Comparison of ENCODE assay signal across 21 cellular contexts in genomic region chr5:73274121-73274520, GRCh38.
"Had no signal": no experiment of that assay in that cellular context is flagged by ENCODE, and none has a peak within 500 bp of the region (broad histone marks: within the 10 kb centered on the region; RNA-seq: fewer than 3 reads in every experiment).

No MANE protein-coding gene starts in this region.

- ATAC-seq: foreskin keratinocyte; stimulated activated effector memory CD8-positive, alpha-beta T cell treated with anti-CD3 and anti-CD28 coated beads, Interleukin-12 subunit alpha, Interleukin-12 subunit beta, amount 100 ng/mL, for 72 hours had no signal

- H3K27me3 ChIP-seq: esophagus squamous epithelium, foreskin keratinocyte, right atrium auricular region had no signal

- H3K4me3 ChIP-seq: neural progenitor cell, prostate gland, right atrium auricular region, smooth muscle cell, upper lobe of right lung had no signal

- H3K4me3 Mint-ChIP-seq: activated naive CD4-positive, alpha-beta T cell treated with anti-CD3 and anti-CD28 coated beads, Interleukin-2, amount 10 ng/mL, durations not matched to agents 7 days and 5 days; dendritic cell treated with granulocyte-macrophage colony-stimulating factor and Interleukin-4, amounts not matched to agents 40 ng/mL and 50 ng/mL, for 4 days; naive B cell; neural progenitor cell; stimulated activated effector memory CD8-positive, alpha-beta T cell treated with anti-CD3 and anti-CD28 coated beads, Interleukin-12 subunit alpha, Interleukin-12 subunit beta, amount 100 ng/mL, for 72 hours had no signal

- H3K36me3 Mint-ChIP-seq: activated naive CD4-positive, alpha-beta T cell treated with anti-CD3 and anti-CD28 coated beads, Interleukin-2, amount 10 ng/mL, durations not matched to agents 7 days and 5 days; naive B cell; neural progenitor cell; stimulated activated effector memory CD8-positive, alpha-beta T cell treated with anti-CD3 and anti-CD28 coated beads, Interleukin-12 subunit alpha, Interleukin-12 subunit beta, amount 100 ng/mL, for 72 hours had no signal

- H3K27ac ChIP-seq: foreskin keratinocyte, neural progenitor cell, prostate gland, right atrium auricular region, upper lobe of right lung, VCaP had no signal

- H3K9me3 ChIP-seq: esophagus squamous epithelium, prostate gland, right atrium auricular region, upper lobe of right lung had no signal

- H3K27ac Mint-ChIP-seq: activated naive CD4-positive, alpha-beta T cell treated with anti-CD3 and anti-CD28 coated beads, Interleukin-2, amount 10 ng/mL, durations not matched to agents 7 days and 5 days; dendritic cell treated with granulocyte-macrophage colony-stimulating factor and Interleukin-4, amounts not matched to agents 40 ng/mL and 50 ng/mL, for 4 days; naive B cell; stimulated activated effector memory CD8-positive, alpha-beta T cell treated with anti-CD3 and anti-CD28 coated beads, Interleukin-12 subunit alpha, Interleukin-12 subunit beta, amount 100 ng/mL, for 72 hours had no signal

- DNase-seq: activated CD4-positive, alpha-beta T cell treated with anti-CD3 and anti-CD28 coated beads for 1 hour; activated CD8-positive, alpha-beta memory T cell treated with anti-CD3 and anti-CD28 coated beads for 24 hours; activated CD8-positive, alpha-beta memory T cell treated with anti-CD3 and anti-CD28 coated beads, Interleukin-2, amount 50 U/mL, for 48 hours; activated effector memory CD4-positive, alpha-beta T cell treated with Interleukin-2 at 50 U/mL for 16 hours; activated naive CD4-positive, alpha-beta T cell treated with anti-CD3 and anti-CD28 coated beads, Interleukin-2, amount 10 ng/mL, durations not matched to agents 7 days and 5 days; activated T-cell treated with anti-CD3 and anti-CD28 coated beads, Interleukin-2, amount 50 U/mL, for 48 hours; effector CD8-positive, alpha-beta T cell; esophagus squamous epithelium; foreskin keratinocyte; naive B cell; stimulated activated CD4-positive, alpha-beta T cell treated with anti-CD3 and anti-CD28 coated beads, Interleukin-4, amount 100 ng/mL, for 24 hours; SW 1271; T-helper 2 cell; upper lobe of right lung had no signal

- H3K9ac ChIP-seq: neural progenitor cell had no signal

- H3K4me2 ChIP-seq: neural progenitor cell, smooth muscle cell had no signal

- H3K36me3 ChIP-seq: esophagus squamous epithelium, neural progenitor cell, prostate gland, right atrium auricular region, upper lobe of right lung had no signal

- H3K4me1 Mint-ChIP-seq: activated naive CD4-positive, alpha-beta T cell treated with anti-CD3 and anti-CD28 coated beads, Interleukin-2, amount 10 ng/mL, durations not matched to agents 7 days and 5 days; naive B cell; stimulated activated effector memory CD8-positive, alpha-beta T cell treated with anti-CD3 and anti-CD28 coated beads, Interleukin-12 subunit alpha, Interleukin-12 subunit beta, amount 100 ng/mL, for 72 hours had no signal

- H3K9me3 Mint-ChIP-seq: activated naive CD4-positive, alpha-beta T cell treated with anti-CD3 and anti-CD28 coated beads, Interleukin-2, amount 10 ng/mL, durations not matched to agents 7 days and 5 days; dendritic cell treated with granulocyte-macrophage colony-stimulating factor and Interleukin-4, amounts not matched to agents 40 ng/mL and 50 ng/mL, for 4 days; stimulated activated effector memory CD8-positive, alpha-beta T cell treated with anti-CD3 and anti-CD28 coated beads, Interleukin-12 subunit alpha, Interleukin-12 subunit beta, amount 100 ng/mL, for 72 hours had no signal

- H3K4me1 ChIP-seq: prostate gland, right atrium auricular region had no signal
